ENCODE assay signal across 12 cellular contexts in the genomic region with DNA sequence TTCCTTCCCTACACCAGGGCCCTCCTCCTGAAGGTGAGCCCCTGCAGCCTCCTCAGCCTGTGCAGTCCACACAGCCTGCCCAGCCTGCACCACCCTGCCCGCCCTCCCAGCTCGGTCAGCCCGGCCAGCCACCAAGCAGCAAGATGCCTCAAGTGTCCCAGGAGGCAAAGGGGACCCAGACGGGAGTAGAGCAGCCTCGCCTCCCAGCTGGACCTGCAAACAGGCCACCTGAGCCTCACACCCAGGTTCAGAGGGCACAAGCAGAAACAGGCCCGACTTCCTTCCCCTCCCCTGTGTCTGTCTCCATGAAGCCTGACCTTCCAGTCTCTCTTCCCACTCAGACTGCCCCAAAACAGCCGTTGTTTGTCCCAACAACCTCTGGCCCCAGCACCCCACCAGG. TPM values are rescaled to one million over a fixed set of nuclear protein-coding genes. Genes with fewer than 3 reads are reported as not detected.
DNase-seq lines count a peak whose midpoint lies in the region; ATAC-seq and TF ChIP-seq lines count a peak whose summit lies in the region.
"Had no signal": no experiment of that assay in that cellular context is flagged by ENCODE, and none has a peak within 500 bp of the region (broad histone marks: within the 10 kb centered on the region; RNA-seq: fewer than 3 reads in every experiment).

No MANE protein-coding gene starts in this region.

- peaks cover 5% of the 10 kb centered on the region for H3K36me3 Mint-ChIP-seq in T-helper 17 cell (ENCODE audit: low read depth)
- peaks cover 24% of the 10 kb centered on the region for H3K36me3 Mint-ChIP-seq in progenitor cell of endocrine pancreas (ENCODE audit: insufficient read depth)

- no peaks in the 10 kb centered on the region for H3K9me3 ChIP-seq in GM23248 (ENCODE audit: low read depth)
- H3K9me3 ChIP-seq in T-helper 17 cell (ENCODE audit: control insufficient read depth, low read length, poor library complexity, severe bottlenecking) = no peaks in the 10 kb centered on the region
- H3K9me3 ChIP-seq in esophagus muscularis mucosa = no peaks in the 10 kb centered on the region

- peak overlapping the region; percentile 91 for H3K27ac Mint-ChIP-seq in T-helper 17 cell
- peak overlapping the region; percentile 86 for H3K27ac Mint-ChIP-seq in progenitor cell of endocrine pancreas

- H3K9ac ChIP-seq in GM23248 = no peak overlapping the region

- peaks cover 8% of the 10 kb centered on the region for H3K4me1 Mint-ChIP-seq in T-helper 17 cell
- peaks cover 4% of the 10 kb centered on the region for H3K4me1 Mint-ChIP-seq in progenitor cell of endocrine pancreas (ENCODE audit: low read depth)

- H3K4me3 Mint-ChIP-seq in T-helper 17 cell (no peak overlapping the region), progenitor cell of endocrine pancreas (ENCODE audit: low read depth) (no peak overlapping the region)

- H3K79me2 ChIP-seq in GM23248 (ENCODE audit: insufficient read depth) = peaks cover 12% of the 10 kb centered on the region; the same call in 1 of the 2 replicates

- H3K9me3 Mint-ChIP-seq in progenitor cell of endocrine pancreas (ENCODE audit: low read depth) = no peaks in the 10 kb centered on the region

- peaks cover 9% of the 10 kb centered on the region for H3K4me1 ChIP-seq in GM23248 (ENCODE audit: insufficient read depth)
- H3K4me1 ChIP-seq in esophagus muscularis mucosa = peaks cover 4 to 28% (median 18%) of the 10 kb centered on the region in 4 donors

- intact Hi-C loops in esophagus muscularis mucosa (cut with DNase I) = no loop called here

- peaks cover 22% of the 10 kb centered on the region; the same call in 1 of the 2 replicates for H3K36me3 ChIP-seq in GM23248 (ENCODE audit: low read depth)
- H3K36me3 ChIP-seq in esophagus muscularis mucosa = peaks cover 64 to 100% (median 97%) of the 10 kb centered on the region in 4 donors

- ATAC-seq in T-helper 17 cell (no peak), HG03521 (IDR thresholded peaks at IDR 0.05; ENCODE audit: unreplicated experiment) (no peak), HG03457 (IDR thresholded peaks at IDR 0.05; ENCODE audit: unreplicated experiment) (no peak)
- ATAC-seq: esophagus mucosa had no signal

- peaks cover 28% of the 10 kb centered on the region for H3F3A ChIP-seq in GM23248 (ENCODE audit: insufficient read depth)

- TF ChIP-seq POLR2A in esophagus muscularis mucosa (IDR thresholded peaks at IDR 0.05; ENCODE audit: low read depth) = no peak

- no peaks in the 10 kb centered on the region for H3K27me3 ChIP-seq in GM23248 (replicated peaks; ENCODE audit: insufficient read depth)
- H3K27me3 ChIP-seq in esophagus muscularis mucosa = no peaks in the 10 kb centered on the region

- H3K9me2 ChIP-seq in GM23248 (ENCODE audit: insufficient read depth) = no peaks in the 10 kb centered on the region

- no peaks in the 10 kb centered on the region for H4K20me1 ChIP-seq in GM23248 (ENCODE audit: insufficient read depth)

- H3K4me3 ChIP-seq in GM23248 (no peak overlapping the region), esophagus muscularis mucosa (no peak overlapping the region)

- no peak overlapping the region for H3K4me2 ChIP-seq in GM23248 (ENCODE audit: unreplicated experiment)

- no peak for TF ChIP-seq EP300 in esophagus muscularis mucosa (IDR thresholded peaks at IDR 0.05)

- TF ChIP-seq CTCF in esophagus muscularis mucosa (IDR thresholded peaks at IDR 0.05) (no peak), progenitor cell of endocrine pancreas (IDR thresholded peaks at IDR 0.05; ENCODE audit: unreplicated experiment) (no peak)

- in situ Hi-C loops in GM23248 (cut with MboI) = no loop called here

- H3K27ac ChIP-seq in GM23248 (peak overlapping the region; percentile 44), esophagus muscularis mucosa (replicated peaks in 1 of 4) (peak overlapping the region in 3 of 4 donors; percentile 9 to 67 (median 37))

- H3K27me3 Mint-ChIP-seq in T-helper 17 cell (no peaks in the 10 kb centered on the region), progenitor cell of endocrine pancreas (no peaks in the 10 kb centered on the region)

- DNase-seq in GM23248 (no peak), T-helper 17 cell (no peak), esophagus muscularis mucosa (ENCODE audit: extremely low spot score) (no peak), progenitor cell of endocrine pancreas (ENCODE audit: low spot score, unreplicated experiment) (no peak), nucleus accumbens (lab: John Stamatoyannopoulos, UW) (no peak), NCI-H2196 (lab: John Stamatoyannopoulos, UW; ENCODE audit: unreplicated experiment) (no peak)
- DNase-seq: DMS79, MM.1S, NCI-H69 had no signal

- 86 to 94% methylated on average over 7 of the region's 7 CpGs for WGBS in GM23248 (ENCODE audit: low coverage in 1 of 2, low lambda C conversion rate in 2 of 2, missing lambda C conversion rate in 2 of 2), 2 experiments
- 58% methylated on average over 2 of the region's 7 CpGs for WGBS in esophagus muscularis mucosa

- H2AFZ ChIP-seq in GM23248 = no peak overlapping the region

RNA-seq across cellular contexts. Expression of a gene that starts 38.8 kb away (rescaled TPM):
- 33.2 and 50.7 TPM in 2 replicates for total RNA-seq in GM23248 (2014; rRNA removed; shearing (Covaris generic))
- polyA plus RNA-seq in GM23248 (2016; fragmentation: Nextera tagmentation; extraction: Ambion mirVana) = 20.5 and 25.1 TPM in 2 replicates
- total RNA-seq in T-helper 17 cell (10 to 100 TPM; 71.7 to 99.0 TPM), esophagus muscularis mucosa (10 to 100 TPM; 29.5 to 40.8 (median 34.6) TPM), progenitor cell of endocrine pancreas (52.6 and 57.7 TPM in 2 replicates)
